1 cellular context compared by ENCODE assay signal in genomic region chrX:119468930-119469635, GRCh38.
TF ChIP-seq lines count a peak whose summit lies in the region.

No MANE protein-coding gene starts in this region.

TF ChIP-seq in K562, 482 proteins besides CTCF, POLR2A, EP300 and RAD21 (continued from another document and continues in another):
- TF ChIP-seq THAP7 (CRISPR knock-in tag; IDR thresholded peaks at IDR 0.05) (no peak), ZNF609 (CRISPR knock-in tag; IDR thresholded peaks at IDR 0.05; ENCODE audit: borderline replicate concordance) (no peak), SNIP1 (IDR thresholded peaks at IDR 0.05; ENCODE audit: low read depth) (no peak), NCOA4 (IDR thresholded peaks at IDR 0.05; ENCODE audit: partially characterized antibody) (no peak), NR2C1 (IDR thresholded peaks at IDR 0.05) (no peak), NR2C1 (tag; IDR thresholded peaks at IDR 0.05) (no peak; the same call in 1 of the 2 replicates), ZBTB1 (CRISPR knock-in tag; IDR thresholded peaks at IDR 0.05; ENCODE audit: borderline replicate concordance, low read depth) (no peak), CXXC5 (CRISPR knock-in tag; IDR thresholded peaks at IDR 0.05) (peak; percentile 87), GABPB1 (CRISPR knock-in tag; IDR thresholded peaks at IDR 0.05) (peak; percentile 74), GMEB1 (CRISPR knock-in tag; IDR thresholded peaks at IDR 0.05) (peak; percentile 89), CBFA2T3 (IDR thresholded peaks at IDR 0.05) (no peak), CREM (IDR thresholded peaks at IDR 0.05; ENCODE audit: low read depth) (peak; percentile 95), NKRF (IDR thresholded peaks at IDR 0.05; ENCODE audit: borderline replicate concordance) (no peak), EHMT2 (IDR thresholded peaks at IDR 0.05) (no peak), RBBP5 (IDR thresholded peaks at IDR 0.05; ENCODE audit: borderline replicate concordance, insufficient read depth, low read length, poor library complexity, severe bottlenecking) (peak; percentile 67), ATF7 (IDR thresholded peaks at IDR 0.05) (peak; percentile 57), TAF15 (IDR thresholded peaks at IDR 0.05; ENCODE audit: low read depth, low read length) (no peak), E2F1 (CRISPR knock-in tag; IDR thresholded peaks at IDR 0.05) (0 out of 2 replicates have a peak, but pooled peaks have one; percentile 28), MECOM (CRISPR knock-in tag; IDR thresholded peaks at IDR 0.05) (no peak), ZFP36 (IDR thresholded peaks at IDR 0.05; ENCODE audit: low read depth, low read length, partially characterized antibody) (no peak), ETV1 (tag; conservative IDR thresholded peaks at IDR 0.05; ENCODE audit: low read depth) (no peak), CUX1 (CRISPR knock-in tag; IDR thresholded peaks at IDR 0.05) (no peak), PTTG1 (tag; IDR thresholded peaks at IDR 0.05; ENCODE audit: low read depth) (no peak), EZH2 (IDR thresholded peaks at IDR 0.05; ENCODE audit: borderline replicate concordance, low read depth, low read length) (no peak), ZNF717 (CRISPR knock-in tag; IDR thresholded peaks at IDR 0.05) (no peak), CGGBP1 (CRISPR knock-in tag; IDR thresholded peaks at IDR 0.05) (no peak), SMARCE1 (IDR thresholded peaks at IDR 0.05) (no peak), FUS (optimal IDR thresholded peaks at IDR 0.05; ENCODE audit: low read depth, low read length) (peak; percentile 62), BRCA1 (IDR thresholded peaks at IDR 0.05) (no peak), BRCA1 (CRISPR knock-in tag; IDR thresholded peaks at IDR 0.05) (no peak), ZNF274 (IDR thresholded peaks at IDR 0.05; ENCODE audit: borderline replicate concordance, low read depth, low read length) (no peak), GTF2F1 (IDR thresholded peaks at IDR 0.05; ENCODE audit: low read depth, low read length) (no peak), MBD2 (IDR thresholded peaks at IDR 0.05; ENCODE audit: borderline replicate concordance, low read depth) (no peak), FOXJ3 (CRISPR knock-in tag; IDR thresholded peaks at IDR 0.05) (no peak), ZNF143 (CRISPR knock-in tag; IDR thresholded peaks at IDR 0.05) (no peak), SOX6 (IDR thresholded peaks at IDR 0.05) (peak; percentile 62), HMGXB4 (CRISPR knock-in tag; IDR thresholded peaks at IDR 0.05) (peak; percentile 66; the same call in 1 of the 2 replicates), ZNF780A (CRISPR knock-in tag; IDR thresholded peaks at IDR 0.05) (no peak), NCOR1 (IDR thresholded peaks at IDR 0.05) (0 out of 2 replicates have a peak, but pooled peaks have one; percentile 21), PML (IDR thresholded peaks at IDR 0.05; ENCODE audit: low read length) (peak; percentile 15; the same call in 1 of the 2 replicates), NFIC (IDR thresholded peaks at IDR 0.05) (no peak), RBM25 (IDR thresholded peaks at IDR 0.05; ENCODE audit: low read depth, low read length, severe bottlenecking) (peak; percentile 45), RBM39 (optimal IDR thresholded peaks at IDR 0.05; ENCODE audit: low read depth, low read length) (no peak), ZMIZ1 (IDR thresholded peaks at IDR 0.05; ENCODE audit: low read depth in 2 of 2, low read length in 2 of 2) (no peak), ESRRB (CRISPR knock-in tag; IDR thresholded peaks at IDR 0.05; ENCODE audit: borderline replicate concordance) (no peak)
